20 cellular contexts compared by ENCODE assay signal in the genomic region with DNA sequence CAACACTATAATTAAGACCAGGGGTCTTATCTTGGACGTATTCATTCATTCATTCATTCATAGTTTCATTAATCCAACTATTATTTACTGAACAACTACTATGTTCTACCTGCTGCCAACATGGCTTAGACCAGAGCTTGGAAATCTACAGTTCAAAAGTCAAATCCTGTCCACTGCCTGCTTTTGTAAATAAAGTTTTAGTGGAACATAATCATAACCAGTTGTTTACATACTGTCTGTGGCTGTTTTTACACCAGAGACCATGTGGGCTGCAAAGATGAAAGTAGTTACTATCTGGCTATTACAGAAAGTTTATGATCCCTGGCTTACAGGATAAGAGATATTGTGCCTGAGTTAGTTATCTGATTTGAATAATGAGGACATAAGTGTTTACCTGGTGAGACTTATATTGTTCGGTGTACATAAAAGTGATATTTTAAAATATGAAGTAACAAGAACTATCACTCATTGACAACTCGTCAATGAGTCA.
"Had no signal": no experiment of that assay in that cellular context is flagged by ENCODE, and none has a peak within 500 bp of the region (broad histone marks: within the 10 kb centered on the region; RNA-seq: fewer than 3 reads in every experiment).

No MANE protein-coding gene starts in this region.

- DNase-seq: colonic mucosa; cortex of kidney; effector CD8-positive, alpha-beta T cell; effector memory CD8-positive, alpha-beta T cell; endodermal cell; erythroblast; esophagus squamous epithelium; foreskin fibroblast; foreskin melanocyte; gastrocnemius medialis; glutamatergic neuron; head of caudate nucleus; heart right ventricle; hippocampal formation; left cardiac atrium; left ventricle myocardium inferior; lower lobe of right lung; mesenchymal stem cell had no signal

- ATAC-seq: effector memory CD8-positive, alpha-beta T cell; esophagus mucosa; gastrocnemius medialis; heart right ventricle; left cardiac atrium; left lobe of liver; lower lobe of right lung had no signal
